Comparison of ENCODE assay signal across 8 cellular contexts in genomic region chr5:77239126-77239741, GRCh38. TPM values are rescaled to one million over a fixed set of nuclear protein-coding genes. Genes with fewer than 3 reads are reported as not detected.
DNase-seq lines count a peak whose midpoint lies in the region; ATAC-seq and TF ChIP-seq lines count a peak whose summit lies in the region.

No MANE protein-coding gene starts in this region.

- DNase-seq in GM06990 (ENCODE audit: extremely low read depth, insufficient read length) (no peak), PC-9 (peak in 1 of 2 experiments; percentile 14), fibroblast of pulmonary artery (ENCODE audit: low read depth) (peak; percentile 41), NCI-H1048 (lab: John Stamatoyannopoulos, UW) (no peak)
- DNase-seq in activated T-helper 1 cell treated with anti-CD3 and anti-CD28 coated beads, Interleukin-12 subunit alpha, Interleukin-12 subunit beta, Interleukin-2, Interleukin-4 antibody, amounts not matched to agents 30 ng/mL and 10 ng/mL and 1 ng/mL, durations not matched to agents 14 hours and 24 hours and 36 hours (ENCODE audit: low spot score), result no peak

- peaks cover 18% of the 10 kb centered on the region for H3K27me3 Mint-ChIP-seq in activated T-helper 1 cell treated with anti-CD3 and anti-CD28 coated beads, Interleukin-12 subunit alpha, Interleukin-12 subunit beta, Interleukin-2, Interleukin-4 antibody, amounts not matched to agents 30 ng/mL and 10 ng/mL and 1 ng/mL, durations not matched to agents 14 hours and 24 hours and 36 hours (ENCODE audit: insufficient read depth)

- H3K36me3 ChIP-seq in ACC112 (ENCODE audit: insufficient read depth, low read length), result no peaks in the 10 kb centered on the region
- no peaks in the 10 kb centered on the region for H3K36me3 ChIP-seq in GM06990 (ENCODE audit: control insufficient read depth, insufficient read depth, low read length)
- H3K36me3 ChIP-seq in PC-9 (ENCODE audit: low read depth), result no peaks in the 10 kb centered on the region

- H3K4me3 Mint-ChIP-seq in activated T-helper 1 cell treated with anti-CD3 and anti-CD28 coated beads, Interleukin-12 subunit alpha, Interleukin-12 subunit beta, Interleukin-2, Interleukin-4 antibody, amounts not matched to agents 30 ng/mL and 10 ng/mL and 1 ng/mL, durations not matched to agents 14 hours and 24 hours and 36 hours, result no peak overlapping the region

- no peaks in the 10 kb centered on the region for H3K9me2 ChIP-seq in PC-9 (ENCODE audit: insufficient read depth)

- BruUV-seq in PC-9 (replicated peaks; lab: Mats Ljungman, UMichigan), result no TSS peak

- no peak overlapping the region for H3K4me2 ChIP-seq in PC-9

- peaks cover 6% of the 10 kb centered on the region; the same call in 1 of the 2 replicates for H3K27me3 ChIP-seq in ACC112 (ENCODE audit: insufficient read depth, low read length)
- no peaks in the 10 kb centered on the region for H3K27me3 ChIP-seq in GM06990 (replicated peaks; ENCODE audit: control insufficient read depth, insufficient read depth, low read length)
- H3K27me3 ChIP-seq in PC-9 (ENCODE audit: insufficient read depth, low read depth), result no peaks in the 10 kb centered on the region

- H3K27ac ChIP-seq in ACC112 (ENCODE audit: low read depth, low read length) (no peak overlapping the region), PC-9 (no peak overlapping the region)

- POLR2A ChIA-PET in PC-9 (lab: Charles Lee; ENCODE audit: unreplicated experiment), result no interaction called here

- H3K79me2 ChIP-seq in ACC112 (ENCODE audit: control insufficient read depth, insufficient read depth, low read length, unreplicated experiment) (no peaks in the 10 kb centered on the region), PC-9 (ENCODE audit: low read depth) (no peaks in the 10 kb centered on the region)

- H3K4me3 ChIP-seq in ACC112 (ENCODE audit: low read depth, low read length) (no peak overlapping the region), GM06990 (replicated peaks; ENCODE audit: low read depth, low read length) (no peak overlapping the region), PC-9 (no peak overlapping the region), fibroblast of pulmonary artery (replicated peaks; ENCODE audit: low read depth, low read length) (no peak overlapping the region)

- CTCF ChIA-PET in PC-9 (lab: Charles Lee), result interaction anchor here (0.7 to 1.9 kb wide), 2 partner anchors 92 to 97 kb away, joined by 4 to 5 read pairs; no protein-coding TSS in a partner anchor

- H3K4me1 Mint-ChIP-seq in activated T-helper 1 cell treated with anti-CD3 and anti-CD28 coated beads, Interleukin-12 subunit alpha, Interleukin-12 subunit beta, Interleukin-2, Interleukin-4 antibody, amounts not matched to agents 30 ng/mL and 10 ng/mL and 1 ng/mL, durations not matched to agents 14 hours and 24 hours and 36 hours (ENCODE audit: low read depth), result no peaks in the 10 kb centered on the region

- H3K9me3 Mint-ChIP-seq in activated T-helper 1 cell treated with anti-CD3 and anti-CD28 coated beads, Interleukin-12 subunit alpha, Interleukin-12 subunit beta, Interleukin-2, Interleukin-4 antibody, amounts not matched to agents 30 ng/mL and 10 ng/mL and 1 ng/mL, durations not matched to agents 14 hours and 24 hours and 36 hours, result no peaks in the 10 kb centered on the region

- H3K27ac Mint-ChIP-seq in activated T-helper 1 cell treated with anti-CD3 and anti-CD28 coated beads, Interleukin-12 subunit alpha, Interleukin-12 subunit beta, Interleukin-2, Interleukin-4 antibody, amounts not matched to agents 30 ng/mL and 10 ng/mL and 1 ng/mL, durations not matched to agents 14 hours and 24 hours and 36 hours, result no peak overlapping the region

- H3K4me1 ChIP-seq in ACC112 (ENCODE audit: control insufficient read depth, insufficient read depth, low read length, unreplicated experiment) (no peaks in the 10 kb centered on the region), PC-9 (replicated peaks; ENCODE audit: insufficient read depth) (no peaks in the 10 kb centered on the region)

- peak overlapping the region; percentile 39 for H2AFZ ChIP-seq in ACC112 (ENCODE audit: low read length, unreplicated experiment)
- no peak overlapping the region for H2AFZ ChIP-seq in PC-9

- no peaks in the 10 kb centered on the region for H3K36me3 Mint-ChIP-seq in activated T-helper 1 cell treated with anti-CD3 and anti-CD28 coated beads, Interleukin-12 subunit alpha, Interleukin-12 subunit beta, Interleukin-2, Interleukin-4 antibody, amounts not matched to agents 30 ng/mL and 10 ng/mL and 1 ng/mL, durations not matched to agents 14 hours and 24 hours and 36 hours (ENCODE audit: low read depth)

- TF ChIP-seq CTCF in GM06990 (IDR thresholded peaks at IDR 0.05; ENCODE audit: insufficient read depth, low read length, poor library complexity, severe bottlenecking) (peak; percentile 54), PC-9 (conservative IDR thresholded peaks at IDR 0.05) (peak; percentile 68), fibroblast of pulmonary artery (IDR thresholded peaks at IDR 0.05; ENCODE audit: low read length, missing control alignments) (peak; percentile 50)

- H4K20me1 ChIP-seq in PC-9 (ENCODE audit: insufficient read depth), result no peaks in the 10 kb centered on the region

- H3F3A ChIP-seq in PC-9 (ENCODE audit: insufficient read depth, low read depth), result no peaks in the 10 kb centered on the region

- intact Hi-C loops in PC-9 (cut with micrococcal nuclease; ENCODE audit: unreplicated experiment), result loop anchor here (1.0 kb wide), 1 partner anchor 95 kb away; no protein-coding TSS in a partner anchor
- intact Hi-C loops in activated T-helper 1 cell treated with anti-CD3 and anti-CD28 coated beads, Interleukin-12 subunit alpha, Interleukin-12 subunit beta, Interleukin-2, Interleukin-4 antibody, amounts not matched to agents 30 ng/mL and 10 ng/mL and 1 ng/mL, durations not matched to agents 14 hours and 24 hours and 36 hours (cut with micrococcal nuclease), result no loop called here

- ATAC-seq in HG03045 (IDR thresholded peaks at IDR 0.05; ENCODE audit: unreplicated experiment) (no peak), GM19328 (IDR thresholded peaks at IDR 0.05; ENCODE audit: unreplicated experiment) (no peak)

- H3K9me3 ChIP-seq in PC-9 (ENCODE audit: insufficient read depth, low read depth), result no peaks in the 10 kb centered on the region

RNA-seq across cellular contexts. Expression of gene PDE8B, which starts 28.8 kb away (rescaled TPM):
- total RNA-seq in PC-9 (2021), result 1.7 and 1.8 TPM in 2 replicates
- 0.07 and 0.16 TPM in 2 replicates for total RNA-seq in activated T-helper 1 cell treated with anti-CD3 and anti-CD28 coated beads, Interleukin-12 subunit alpha, Interleukin-12 subunit beta, Interleukin-2, Interleukin-4 antibody, amounts not matched to agents 30 ng/mL and 10 ng/mL and 1 ng/mL, durations not matched to agents 14 hours and 24 hours and 36 hours
